ENCODE assay signal across 21 cellular contexts in genomic region chr7:111027396-111027795, GRCh38.
A peak's percentile ranks its signal among the peaks of the same experiment; 100 is the strongest.
DNase-seq lines count a peak whose midpoint lies in the region; ATAC-seq and TF ChIP-seq lines count a peak whose summit lies in the region.
"Had no signal": no experiment of that assay in that cellular context is flagged by ENCODE, and none has a peak within 500 bp of the region (broad histone marks: within the 10 kb centered on the region; RNA-seq: fewer than 3 reads in every experiment).

No MANE protein-coding gene starts in this region.

- no peak for TF ChIP-seq CTCF in CD4-positive, alpha-beta T cell (IDR thresholded peaks at IDR 0.05)
- no peak for TF ChIP-seq CTCF in MCF 10A (IDR thresholded peaks at IDR 0.05; ENCODE audit: unreplicated experiment)

- no peak overlapping the region for H2AK5ac ChIP-seq in mesenchymal stem cell (ENCODE audit: low read length, severe bottlenecking)

- no peak overlapping the region for H4K8ac ChIP-seq in mesenchymal stem cell (ENCODE audit: low read length)

- peaks cover 2% of the 10 kb centered on the region for H3K9me3 Mint-ChIP-seq in CD4-positive, alpha-beta T cell
- H3K9me3 Mint-ChIP-seq in central memory CD8-positive, alpha-beta T cell = no peaks in the 10 kb centered on the region
- H3K9me3 Mint-ChIP-seq in MCF 10A (ENCODE audit: unreplicated experiment) = no peaks in the 10 kb centered on the region
- H3K9me3 Mint-ChIP-seq: nephron progenitor cell had no signal

- H3K27ac Mint-ChIP-seq in CD4-positive, alpha-beta T cell = peak overlapping the region; percentile 82
- H3K27ac Mint-ChIP-seq in T-helper 17 cell (peak overlapping the region; percentile 90), MCF 10A (ENCODE audit: low read depth, unreplicated experiment) (no peak overlapping the region)
- no peak overlapping the region for H3K27ac Mint-ChIP-seq in central memory CD8-positive, alpha-beta T cell (ENCODE audit: low read depth)
- H3K27ac Mint-ChIP-seq: nephron progenitor cell had no signal

- H3K27me3 ChIP-seq in CD4-positive, alpha-beta T cell (ENCODE audit: control insufficient read depth, insufficient read depth, low read length) = no peaks in the 10 kb centered on the region
- H3K27me3 ChIP-seq in mesenchymal stem cell (ENCODE audit: control insufficient read depth in 1 of 2, insufficient read depth in 1 of 2, low read length in 2 of 2) = no peaks in the 10 kb centered on the region
- H3K27me3 ChIP-seq: adrenal gland, breast epithelium, sigmoid colon, tibial nerve had no signal

- no peak for ATAC-seq in CD4-positive, alpha-beta T cell (ENCODE audit: poor library complexity)
- no peak for ATAC-seq in T-helper 17 cell
- ATAC-seq in central memory CD8-positive, alpha-beta T cell (replicated peaks; ENCODE audit: extremely low read depth, poor library complexity, severe bottlenecking) = no peak
- no peak for ATAC-seq in GM19467 (IDR thresholded peaks at IDR 0.05; ENCODE audit: unreplicated experiment)
- ATAC-seq: left colon, SK-N-SH treated with all-trans-retinoic acid at 6 μM for 48 hours had no signal

- H2BK120ac ChIP-seq in mesenchymal stem cell (ENCODE audit: low read depth, low read length) = no peak overlapping the region

- no peaks in the 10 kb centered on the region for H3K9me3 ChIP-seq in CD4-positive, alpha-beta T cell (ENCODE audit: control insufficient read depth, low read length)
- H3K9me3 ChIP-seq in T-helper 17 cell (ENCODE audit: control insufficient read depth, low read length, poor library complexity, severe bottlenecking) = no peaks in the 10 kb centered on the region
- H3K9me3 ChIP-seq in mesenchymal stem cell (ENCODE audit: control insufficient read depth, low read length) = no peaks in the 10 kb centered on the region
- H3K9me3 ChIP-seq: adrenal gland, breast epithelium, HAP-1, sigmoid colon, tibial nerve had no signal

- no peaks in the 10 kb centered on the region for H3K4me1 ChIP-seq in mesenchymal stem cell (ENCODE audit: control insufficient read depth, insufficient read depth, low read depth, low read length)
- H3K4me1 ChIP-seq: breast epithelium had no signal

- no TSS peak for BruUV-seq in MCF 10A (replicated peaks; lab: Mats Ljungman, UMichigan)

- no peak overlapping the region for H3K4me3 ChIP-seq in mesenchymal stem cell (ENCODE audit: insufficient read depth in 1 of 2, low read depth in 1 of 2, low read length in 2 of 2)
- H3K4me3 ChIP-seq: adrenal gland, breast epithelium, coronary artery, HAP-1, sigmoid colon, tibial nerve had no signal

- no peaks in the 10 kb centered on the region for H3K27me3 Mint-ChIP-seq in CD4-positive, alpha-beta T cell
- H3K27me3 Mint-ChIP-seq in T-helper 17 cell (no peaks in the 10 kb centered on the region), MCF 10A (ENCODE audit: insufficient read depth, unreplicated experiment) (no peaks in the 10 kb centered on the region)
- no peaks in the 10 kb centered on the region for H3K27me3 Mint-ChIP-seq in central memory CD8-positive, alpha-beta T cell

- H3K23ac ChIP-seq in mesenchymal stem cell (ENCODE audit: low read length in 2 of 2) = no peak overlapping the region

- no peak overlapping the region for H4K91ac ChIP-seq in mesenchymal stem cell (ENCODE audit: low read length)

- H3K4me1 Mint-ChIP-seq in CD4-positive, alpha-beta T cell (ENCODE audit: low read depth) = peaks cover 72% of the 10 kb centered on the region
- H3K4me1 Mint-ChIP-seq in T-helper 17 cell (peaks cover 49% of the 10 kb centered on the region), MCF 10A (ENCODE audit: insufficient read depth, unreplicated experiment) (peaks cover 8% of the 10 kb centered on the region)
- peaks cover 29% of the 10 kb centered on the region for H3K4me1 Mint-ChIP-seq in central memory CD8-positive, alpha-beta T cell

- POLR2A ChIA-PET in CD4-positive, alpha-beta T cell (lab: Charles Lee) = interaction anchor here (0.7 to 7.8 kb wide), 2 partner anchors 55 to 90 kb away, joined by 3 to 63 read pairs; no protein-coding TSS in a partner anchor
- POLR2A ChIA-PET in MCF 10A (lab: Yijun Ruan, JAX) = no interaction called here

- WGBS in mesenchymal stem cell = 78% methylated on average over 3 of the region's 4 CpGs

- H3K4ac ChIP-seq in mesenchymal stem cell (ENCODE audit: low read depth in 1 of 2, low read length in 2 of 2) = no peak overlapping the region

- peaks cover 8% of the 10 kb centered on the region for H3K36me3 Mint-ChIP-seq in CD4-positive, alpha-beta T cell (ENCODE audit: low read depth)
- H3K36me3 Mint-ChIP-seq in T-helper 17 cell (ENCODE audit: low read depth) (peaks cover 3% of the 10 kb centered on the region), MCF 10A (ENCODE audit: insufficient read depth, unreplicated experiment) (no peaks in the 10 kb centered on the region)
- peaks cover 3% of the 10 kb centered on the region for H3K36me3 Mint-ChIP-seq in central memory CD8-positive, alpha-beta T cell (ENCODE audit: insufficient read depth)

- intact Hi-C loops in CD4-positive, alpha-beta T cell (cut with DNase I, micrococcal nuclease) = loop anchor here (5.0 to 10.0 kb wide), 3 partner anchors 35 to 50 kb away; no protein-coding TSS in a partner anchor
- intact Hi-C loops in MCF 10A (cut with micrococcal nuclease) = no loop called here

- H2BK12ac ChIP-seq in mesenchymal stem cell (ENCODE audit: low read length in 2 of 2) = no peak overlapping the region

- no peak overlapping the region for H2BK5ac ChIP-seq in mesenchymal stem cell (ENCODE audit: low read depth, low read length, poor library complexity, severe bottlenecking)

- CTCF ChIA-PET in CD4-positive, alpha-beta T cell (lab: Charles Lee) = no interaction called here
- CTCF ChIA-PET in MCF 10A (lab: Yijun Ruan, JAX) = interaction anchor here (0.5 to 0.6 kb wide), 2 partner anchors 180 to 1164 kb away, joined by 3 read pairs; no protein-coding TSS in a partner anchor

- no peaks in the 10 kb centered on the region for H3K36me3 ChIP-seq in mesenchymal stem cell (ENCODE audit: control insufficient read depth in 1 of 2, insufficient read depth in 2 of 2, low read depth in 1 of 2, low read length in 2 of 2)
- H3K36me3 ChIP-seq: adrenal gland, breast epithelium, HAP-1, sigmoid colon, tibial nerve had no signal

- no peak overlapping the region for H2BK15ac ChIP-seq in mesenchymal stem cell (ENCODE audit: low read depth, poor library complexity, severe bottlenecking)

- no peak overlapping the region for H3K9ac ChIP-seq in mesenchymal stem cell (ENCODE audit: low read length)

- H3K14ac ChIP-seq in mesenchymal stem cell (ENCODE audit: low read length in 2 of 2) = no peak overlapping the region

- no peak overlapping the region for H3K4me2 ChIP-seq in mesenchymal stem cell (ENCODE audit: low read length, poor library complexity, severe bottlenecking)

- no peak overlapping the region for H3K27ac ChIP-seq in CD4-positive, alpha-beta T cell (ENCODE audit: low read depth, low read length)
- no peak overlapping the region for H3K27ac ChIP-seq in mesenchymal stem cell (ENCODE audit: low read length, poor library complexity, severe bottlenecking)
- H3K27ac ChIP-seq: adrenal gland, breast epithelium, coronary artery, sigmoid colon, tibial nerve had no signal

- no peak for DNase-seq in CD4-positive, alpha-beta T cell
- DNase-seq in DMS53 (lab: John Stamatoyannopoulos, UW) (peak; percentile 35), T-helper 17 cell (no peak), mesenchymal stem cell (no peak), MCF 10A (ENCODE audit: unreplicated experiment) (no peak)
- DNase-seq in central memory CD8-positive, alpha-beta T cell (ENCODE audit: low spot score in 2 of 2) = no peak
- DNase-seq: activated CD4-positive, alpha-beta T cell treated with anti-CD3 and anti-CD28 coated beads for 1 hour; adrenal gland; DMS79 treated with DMSO at 0.1 percent for 48 hours; left colon; NCI-H146; NCI-H2171; NCI-H524 treated with DMSO at 0.1 percent for 48 hours; nephron progenitor cell; sigmoid colon had no signal

- peak overlapping the region; percentile 21 for H3K4me3 Mint-ChIP-seq in CD4-positive, alpha-beta T cell
- peak overlapping the region; percentile 79 for H3K4me3 Mint-ChIP-seq in T-helper 17 cell
- peak overlapping the region; percentile 39 for H3K4me3 Mint-ChIP-seq in central memory CD8-positive, alpha-beta T cell
- no peak overlapping the region for H3K4me3 Mint-ChIP-seq in MCF 10A (ENCODE audit: unreplicated experiment)
- H3K4me3 Mint-ChIP-seq: nephron progenitor cell had no signal

- no peaks in the 10 kb centered on the region for H3K79me1 ChIP-seq in mesenchymal stem cell (replicated peaks; ENCODE audit: low read length, poor library complexity, severe bottlenecking)

- H3K18ac ChIP-seq in mesenchymal stem cell (ENCODE audit: low read depth in 1 of 2, low read length in 2 of 2) = no peak overlapping the region

- H2AFZ ChIP-seq in mesenchymal stem cell (ENCODE audit: low read depth, low read length) = no peak overlapping the region

Comparison
In these comparisons a context has a peak if more than half of its experiments do, and no peak if none do; other contexts are left out.
1. H3K27ac Mint-ChIP-seq: peak in CD4-positive, alpha-beta T cell (single experiment) and T-helper 17 cell (single experiment); none in central memory CD8-positive, alpha-beta T cell (single experiment) and MCF 10A (single experiment).